ENCODE assay signal across 16 cellular contexts in genomic region chr18:77762632-77763031, GRCh38.
"Had no signal": no experiment of that assay in that cellular context is flagged by ENCODE, and none has a peak within 500 bp of the region (broad histone marks: within the 10 kb centered on the region; RNA-seq: fewer than 3 reads in every experiment).

No MANE protein-coding gene starts in this region.

- H3K36me3 ChIP-seq: right lobe of liver, spleen, tibial nerve had no signal

- H3K27ac ChIP-seq: right lobe of liver, spleen, tibial nerve had no signal

- DNase-seq: activated CD4-positive, alpha-beta T cell treated with anti-CD3 and anti-CD28 coated beads, Interleukin-2, amount 50 U/mL, for 4 hours; activated CD8-positive, alpha-beta memory T cell treated with anti-CD3 and anti-CD28 coated beads, Interleukin-2, amount 10 ng/mL, durations not matched to agents 7 days and 5 days; activated gamma-delta T cell treated with Interleukin-2 at 50 U/mL for 16 hours; activated naive CD8-positive, alpha-beta T cell treated with anti-CD3 and anti-CD28 coated beads for 36 hours; activated T-cell treated with anti-CD3 and anti-CD28 coated beads, Interleukin-2, amount 50 U/mL, for 4 hours; cerebellar nuclear complex; left colon; naive B cell; occipital lobe; right lobe of liver; spleen; stimulated activated CD4-positive, alpha-beta T cell treated with anti-CD3 and anti-CD28 coated beads, Interleukin-1b, Interleukin-23, amount 100 ng/mL, for 48 hours had no signal

- H3K4me1 ChIP-seq: right lobe of liver, tibial nerve had no signal

- H3K9me3 ChIP-seq: right lobe of liver, spleen, tibial nerve had no signal

- H3K4me3 ChIP-seq: lung, right lobe of liver, spleen, tibial nerve had no signal

- ATAC-seq: activated CD4-positive, CD25-positive, alpha-beta regulatory T cell treated with anti-CD3 and anti-CD28 coated beads, Interleukin-2, amount 50 U/mL, for 24 hours; activated CD8-positive, alpha-beta memory T cell treated with anti-CD3 and anti-CD28 coated beads, Interleukin-2, amount 10 ng/mL, durations not matched to agents 7 days and 5 days; activated T-cell treated with anti-CD3 and anti-CD28 coated beads, Interleukin-2, amount 50 U/mL, for 4 hours; left colon; right lobe of liver; stimulated activated memory B cell treated with anti-CD40 and anti-IgM and Interleukin-4, amounts not matched to agents 10 μg/mL and 1 μg/mL and 100 μg/mL, for 72 hours had no signal

- H3K27me3 ChIP-seq: right lobe of liver, tibial nerve had no signal
